In genomic region chr5:151757233-151758140, GRCh38 we compare ENCODE assay signal across 8 cellular contexts. TPM values are rescaled to one million over a fixed set of nuclear protein-coding genes. Genes with fewer than 3 reads are reported as not detected.
DNase-seq lines count a peak whose midpoint lies in the region; ATAC-seq and TF ChIP-seq lines count a peak whose summit lies in the region.

No MANE protein-coding gene starts in this region.

- peaks cover 20 to 35% (median 31%) of the 10 kb centered on the region in 4 donors for H3K4me1 ChIP-seq in transverse colon

- in situ Hi-C loops in transverse colon (cut with MboI; ENCODE audit: low pct_ligation_motif_present in 1 of 4, low pct_unique_long_range_greater_than_20kb in 1 of 4, low sequenced_read_pairs in 3 of 4): loop anchor here in 1 of 4 donors (25.0 kb wide), 1 partner anchor 295 kb away; no protein-coding TSS in a partner anchor

- no peak for DNase-seq in GM06990 (ENCODE audit: extremely low read depth, insufficient read length)
- DNase-seq in T-cell: peak in 14 of 34 experiments; percentile 8 to 30 (median 17)
- DNase-seq in choroid plexus epithelial cell (ENCODE audit: low read depth): peak; percentile 30
- no peak for DNase-seq in mesothelial cell of epicardium (ENCODE audit: low spot score in 2 of 2, unreplicated experiment in 2 of 2)
- no peak for DNase-seq in transverse colon
- DNase-seq in NCI-H1436 (lab: John Stamatoyannopoulos, UW): no peak

- peak; percentile 13 for ATAC-seq in HG02678 (IDR thresholded peaks at IDR 0.05; ENCODE audit: unreplicated experiment)
- peak in 3 of 4 experiments; percentile 11 to 13 (median 12) for ATAC-seq in T-cell (replicated peaks in 1 of 4)
- ATAC-seq in GM19397 (IDR thresholded peaks at IDR 0.05; ENCODE audit: unreplicated experiment): no peak

- intact Hi-C loops in transverse colon (cut with DNase I; ENCODE audit: low total_unique reads): no loop called here

- H3K9me3 ChIP-seq in transverse colon: no peaks in the 10 kb centered on the region

- H3K27ac Mint-ChIP-seq in T-cell (peak overlapping the region; percentile 51 to 98), mesothelial cell of epicardium (peak overlapping the region; percentile 93)

- peaks cover 14% of the 10 kb centered on the region for H3K36me3 Mint-ChIP-seq in T-cell
- peaks cover 11% of the 10 kb centered on the region for H3K36me3 Mint-ChIP-seq in mesothelial cell of epicardium

- CTCF ChIA-PET in T-cell (lab: Charles Lee): interaction anchor here (0.7 to 3.8 kb wide), 3 partner anchors 14 to 25 kb away, joined by 3 to 16 read pairs (median 3); partner anchors contain the start of gene G3BP1 (in 1 of the 2)

- H3K27me3 ChIP-seq in GM06990 (replicated peaks; ENCODE audit: control insufficient read depth, insufficient read depth, low read length) (no peaks in the 10 kb centered on the region), transverse colon (no peaks in the 10 kb centered on the region)

- TF ChIP-seq EP300 in transverse colon (IDR thresholded peaks at IDR 0.05; ENCODE audit: low read depth): no peak

- peaks cover 39 to 51% (median 47%) of the 10 kb centered on the region in 3 donors for H3K4me1 Mint-ChIP-seq in T-cell
- peaks cover 28% of the 10 kb centered on the region for H3K4me1 Mint-ChIP-seq in mesothelial cell of epicardium

- H3K27me3 Mint-ChIP-seq in T-cell (no peaks in the 10 kb centered on the region), mesothelial cell of epicardium (ENCODE audit: low read depth) (no peaks in the 10 kb centered on the region)

- no peak for TF ChIP-seq POLR2A in transverse colon (IDR thresholded peaks at IDR 0.05)

- TF ChIP-seq CTCF in GM06990 (IDR thresholded peaks at IDR 0.05; ENCODE audit: insufficient read depth, low read length, poor library complexity, severe bottlenecking) (no peak), choroid plexus epithelial cell (conservative IDR thresholded peaks at IDR 0.05; ENCODE audit: low read depth, low read length) (no peak), mesothelial cell of epicardium (IDR thresholded peaks at IDR 0.05; ENCODE audit: unreplicated experiment) (no peak), transverse colon (IDR thresholded peaks at IDR 0.05) (no peak)

- H3K4me3 Mint-ChIP-seq in T-cell: peak overlapping the region; percentile 86 to 94 (median 89)
- peak overlapping the region; percentile 83 for H3K4me3 Mint-ChIP-seq in mesothelial cell of epicardium

- WGBS in transverse colon (ENCODE audit: low coverage in 1 of 2), 2 donors: 0 to 19% methylated on average over 2 to 9 of the region's 9 CpGs

- peaks cover 3% of the 10 kb centered on the region for H3K36me3 ChIP-seq in GM06990 (ENCODE audit: control insufficient read depth, insufficient read depth, low read length)
- no peaks in the 10 kb centered on the region for H3K36me3 ChIP-seq in transverse colon

- H3K4me3 ChIP-seq in GM06990 (replicated peaks; ENCODE audit: low read depth, low read length) (peak overlapping the region; percentile 98), choroid plexus epithelial cell (ENCODE audit: low read depth, low read length) (peak overlapping the region; percentile 89), transverse colon (peak overlapping the region; percentile 73 to 95 (median 88))

- POLR2A ChIA-PET in T-cell (lab: Charles Lee): interaction anchor here in 1 of 2 donors (1.7 kb wide), 1 partner anchor 14 kb away, joined by 10 read pairs; the partner anchor contains the start of gene G3BP1

- peak overlapping the region; percentile 84 to 91 (median 88) for H3K27ac ChIP-seq in transverse colon

- no peaks in the 10 kb centered on the region for H3K9me3 Mint-ChIP-seq in T-cell
- H3K9me3 Mint-ChIP-seq in mesothelial cell of epicardium: no peaks in the 10 kb centered on the region

RNA-seq across cellular contexts. Expression of gene ATOX1, which starts 0.9 kb away (rescaled TPM):
- total RNA-seq in T-cell (10 to 100 TPM; 21.4 to 33.8 (median 30.9) TPM), mesothelial cell of epicardium (92.6 to 101 TPM (median 97.1 TPM) in 3 replicates), transverse colon (10 to 100 TPM in 2 of 4 donors, 1 to 10 TPM in 2; 5.0 to 81.1 (median 31.7) TPM)

RNA-seq across cellular contexts. Expression of gene G3BP1, which starts 14.3 kb away (rescaled TPM):
- total RNA-seq in T-cell (100 to 1,000 TPM; 109 to 185 (median 170) TPM), mesothelial cell of epicardium (211 to 224 TPM (median 223 TPM) in 3 replicates), transverse colon (10 to 100 TPM; 35.4 to 88.6 (median 66.7) TPM)
